ENCODE assay signal across 24 cellular contexts in the genomic region with DNA sequence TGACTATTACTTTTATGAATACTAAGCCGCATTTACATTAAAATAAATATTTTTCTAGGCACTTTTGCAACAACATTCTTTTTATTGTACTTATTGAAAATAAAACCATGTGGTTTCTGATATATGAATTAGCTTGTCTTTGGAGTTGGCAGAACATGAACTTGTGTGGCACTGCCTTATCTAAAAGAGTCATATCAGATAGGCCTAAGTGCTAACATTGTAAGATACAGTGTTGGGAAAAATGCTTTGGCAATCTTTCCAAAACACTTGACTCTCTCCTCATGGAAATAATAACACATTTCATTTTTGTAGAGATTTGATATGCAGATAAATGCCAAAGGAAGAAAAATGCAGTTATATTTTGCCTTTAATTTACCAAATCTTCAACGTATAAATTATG.
"Had no signal": no experiment of that assay in that cellular context is flagged by ENCODE, and none has a peak within 500 bp of the region (broad histone marks: within the 10 kb centered on the region; RNA-seq: fewer than 3 reads in every experiment).

No MANE protein-coding gene starts in this region.

- H3K27me3 Mint-ChIP-seq: memory B cell; naive thymus-derived CD4-positive, alpha-beta T cell; natural killer cell treated with Interleukin-12 subunit alpha and Interleukin-12 subunit beta and Interleukin-15 and Interleukin-18, amount 100 ng/mL, for 72 hours; progenitor cell of endocrine pancreas; stimulated activated naive B cell treated with anti-CD40 and anti-IgM and Interleukin-4, amounts not matched to agents 10 μg/mL and 1 μg/mL and 100 μg/mL, for 72 hours had no signal

- ATAC-seq: left colon; mucosa of descending colon; naive thymus-derived CD4-positive, alpha-beta T cell; natural killer cell treated with Interleukin-12 subunit alpha and Interleukin-12 subunit beta and Interleukin-15 and Interleukin-18, amount 100 ng/mL, for 72 hours; right lobe of liver; stimulated activated naive B cell treated with anti-CD40 and anti-IgM and Interleukin-4, amounts not matched to agents 10 μg/mL and 1 μg/mL and 100 μg/mL, for 72 hours; stimulated activated naive CD8-positive, alpha-beta T cell treated with anti-CD3 and anti-CD28 coated beads, Interleukin-15, Interleukin-2, amounts not matched to agents 100 U/mL and 50 U/mL, for 24 hours had no signal

- H3K4me1 ChIP-seq: right atrium auricular region, right lobe of liver, suprapubic skin, thyroid gland, transverse colon, upper lobe of left lung had no signal

- H3K4me2 ChIP-seq: smooth muscle cell had no signal

- DNase-seq: hippocampal formation; kidney glomerular epithelial cell; left colon; left ventricle myocardium inferior; midbrain; mucosa of descending colon; naive thymus-derived CD4-positive, alpha-beta T cell; ovary; right lobe of liver; stimulated activated CD4-positive, alpha-beta T cell treated with anti-CD3 and anti-CD28 coated beads, Interleukin-1b, Interleukin-23, amount 100 ng/mL, for 48 hours; stimulated activated CD4-positive, alpha-beta T cell treated with anti-CD3 and anti-CD28 coated beads, Interleukin-4, amount 100 ng/mL, for 1 hour; stimulated activated naive B cell treated with anti-CD40 and anti-IgM and Interleukin-4, amounts not matched to agents 10 μg/mL and 1 μg/mL and 100 μg/mL, for 72 hours; stimulated activated naive CD8-positive, alpha-beta T cell treated with anti-CD3 and anti-CD28 coated beads, Interleukin-15, Interleukin-2, amounts not matched to agents 100 U/mL and 50 U/mL, for 24 hours; thyroid gland; transverse colon; upper lobe of left lung had no signal

- H3K27me3 ChIP-seq: right atrium auricular region, right lobe of liver, suprapubic skin, thyroid gland, transverse colon, upper lobe of left lung had no signal

- H3K4me1 Mint-ChIP-seq: memory B cell; naive thymus-derived CD4-positive, alpha-beta T cell; stimulated activated naive B cell treated with anti-CD40 and anti-IgM and Interleukin-4, amounts not matched to agents 10 μg/mL and 1 μg/mL and 100 μg/mL, for 72 hours had no signal

- H3K4me3 Mint-ChIP-seq: memory B cell; naive thymus-derived CD4-positive, alpha-beta T cell; natural killer cell treated with Interleukin-12 subunit alpha and Interleukin-12 subunit beta and Interleukin-15 and Interleukin-18, amount 100 ng/mL, for 72 hours; stimulated activated naive B cell treated with anti-CD40 and anti-IgM and Interleukin-4, amounts not matched to agents 10 μg/mL and 1 μg/mL and 100 μg/mL, for 72 hours had no signal

- H3K4me3 ChIP-seq: left ventricle myocardium inferior, mucosa of descending colon, ovary, right atrium auricular region, right lobe of liver, smooth muscle cell, suprapubic skin, thyroid gland, transverse colon, upper lobe of left lung had no signal

- H3K36me3 ChIP-seq: left ventricle myocardium inferior, ovary, right atrium auricular region, right lobe of liver, suprapubic skin, thyroid gland, transverse colon, upper lobe of left lung had no signal

- H3K36me3 Mint-ChIP-seq: memory B cell; naive thymus-derived CD4-positive, alpha-beta T cell; natural killer cell treated with Interleukin-12 subunit alpha and Interleukin-12 subunit beta and Interleukin-15 and Interleukin-18, amount 100 ng/mL, for 72 hours; stimulated activated naive B cell treated with anti-CD40 and anti-IgM and Interleukin-4, amounts not matched to agents 10 μg/mL and 1 μg/mL and 100 μg/mL, for 72 hours had no signal

- FAIRE-seq: keratinocyte, urothelium cell line had no signal

- H3K27ac Mint-ChIP-seq: memory B cell; naive thymus-derived CD4-positive, alpha-beta T cell; natural killer cell treated with Interleukin-12 subunit alpha and Interleukin-12 subunit beta and Interleukin-15 and Interleukin-18, amount 100 ng/mL, for 72 hours; progenitor cell of endocrine pancreas; stimulated activated naive B cell treated with anti-CD40 and anti-IgM and Interleukin-4, amounts not matched to agents 10 μg/mL and 1 μg/mL and 100 μg/mL, for 72 hours had no signal

- H3K9me3 ChIP-seq: left ventricle myocardium inferior, mucosa of descending colon, ovary, right atrium auricular region, right lobe of liver, suprapubic skin, thyroid gland, transverse colon, upper lobe of left lung had no signal

- H3K27ac ChIP-seq: left ventricle myocardium inferior, ovary, right atrium auricular region, right lobe of liver, suprapubic skin, thyroid gland, transverse colon, upper lobe of left lung had no signal
